Comparison of ENCODE assay signal across 8 cellular contexts in the genomic region with DNA sequence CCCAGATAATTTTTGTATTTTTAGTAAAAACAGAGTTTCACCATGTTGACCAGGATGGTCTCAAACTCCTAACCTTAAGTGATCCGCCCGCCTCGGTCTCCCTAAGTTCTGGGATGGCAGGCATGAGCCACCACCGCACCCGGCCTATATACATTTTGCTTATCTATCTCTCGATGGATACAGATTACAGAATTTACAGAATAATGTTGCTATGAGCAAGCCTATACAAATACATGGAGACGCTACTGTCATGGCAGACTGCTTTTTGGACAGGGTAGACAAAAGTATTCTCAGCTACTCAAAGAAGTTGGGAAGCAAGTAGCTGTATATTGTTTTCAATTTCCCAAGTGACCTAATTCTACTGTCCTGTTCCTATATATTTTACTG. TPM values are rescaled to one million over a fixed set of nuclear protein-coding genes. Genes with fewer than 3 reads are reported as not detected.
DNase-seq lines count a peak whose midpoint lies in the region; ATAC-seq and TF ChIP-seq lines count a peak whose summit lies in the region.

No MANE protein-coding gene starts in this region.

- H3K27ac Mint-ChIP-seq in CD8-positive, alpha-beta memory T cell = peak overlapping the region in 4 of 8 donors; percentile 50 to 96 (median 70)
- peak overlapping the region; percentile 86 to 90 for H3K27ac Mint-ChIP-seq in T-cell

- H3K27ac ChIP-seq in CD8-positive, alpha-beta memory T cell (ENCODE audit: low read depth, low read length) = peak overlapping the region; percentile 88
- peak overlapping the region; percentile 48 for H3K27ac ChIP-seq in fibroblast of lung (ENCODE audit: insufficient read depth, low read length)
- H3K27ac ChIP-seq in trophoblast cell (ENCODE audit: low read depth, low read length) = peak overlapping the region; percentile 68

- H4K12ac ChIP-seq in trophoblast cell (ENCODE audit: low read depth, low read length) = no peak overlapping the region

- peaks cover 35 to 52% (median 51%) of the 10 kb centered on the region in 3 donors for H3K4me1 Mint-ChIP-seq in CD8-positive, alpha-beta memory T cell
- peaks cover 29 to 50% (median 34%) of the 10 kb centered on the region in 3 donors for H3K4me1 Mint-ChIP-seq in T-cell

- POLR2A ChIA-PET in CD8-positive, alpha-beta memory T cell (lab: Charles Lee) = interaction anchor here (0.6 to 1.1 kb wide), 6 partner anchors 18 to 162 kb away, joined by 3 to 4 read pairs (median 3); a partner anchor contains a TSS
- POLR2A ChIA-PET in T-cell (lab: Charles Lee) = no interaction called here

- peak overlapping the region; percentile 87 to 99 (median 94) for H3K4me3 Mint-ChIP-seq in CD8-positive, alpha-beta memory T cell
- peak overlapping the region; percentile 70 to 92 (median 90) for H3K4me3 Mint-ChIP-seq in T-cell

- peak overlapping the region; percentile 44 for H3K4me2 ChIP-seq in fibroblast of lung (ENCODE audit: extremely low read depth, insufficient read depth, low read length)
- H3K4me2 ChIP-seq in trophoblast cell (ENCODE audit: low read length) = peak overlapping the region; percentile 41

- H3K4me3 ChIP-seq in CD8-positive, alpha-beta memory T cell (ENCODE audit: low read length) = peak overlapping the region; percentile 37
- H3K4me3 ChIP-seq in fibroblast of lung (replicated peaks in 1 of 4; ENCODE audit: control extremely low read depth in 1 of 4, insufficient read depth in 1 of 4, low read depth in 3 of 4, low read length in 4 of 4) = peak overlapping the region in 1 of 4 experiments; percentile 42
- H3K4me3 ChIP-seq in trophoblast cell (ENCODE audit: low read depth, low read length) = no peak overlapping the region

- H4K20me1 ChIP-seq in fibroblast of lung (ENCODE audit: control insufficient read depth, extremely low read depth, insufficient read depth, low read length) = no peaks in the 10 kb centered on the region

- no peak overlapping the region for H2AFZ ChIP-seq in fibroblast of lung (ENCODE audit: low read length)
- H2AFZ ChIP-seq in trophoblast cell (ENCODE audit: insufficient read depth, low read length, poor library complexity) = no peak overlapping the region

- peaks cover 14% of the 10 kb centered on the region for H3K79me2 ChIP-seq in fibroblast of lung (ENCODE audit: control insufficient read depth, insufficient read depth, low read length)
- no peaks in the 10 kb centered on the region for H3K79me2 ChIP-seq in trophoblast cell (ENCODE audit: control insufficient read depth, insufficient read depth, low read length, poor library complexity)

- no peak overlapping the region for H2BK5ac ChIP-seq in trophoblast cell (ENCODE audit: low read depth, low read length, poor library complexity)

- peaks cover 9% of the 10 kb centered on the region for H3K79me1 ChIP-seq in trophoblast cell (ENCODE audit: low read length)

- H4K8ac ChIP-seq in trophoblast cell (ENCODE audit: low read depth, low read length) = peak overlapping the region; percentile 4

- ATAC-seq in T-cell (replicated peaks in 1 of 4) (no peak), HG02763 (IDR thresholded peaks at IDR 0.05; ENCODE audit: unreplicated experiment) (no peak)

- no peaks in the 10 kb centered on the region for H3K27me3 Mint-ChIP-seq in CD8-positive, alpha-beta memory T cell
- no peaks in the 10 kb centered on the region for H3K27me3 Mint-ChIP-seq in T-cell

- no peak overlapping the region for H3K23ac ChIP-seq in trophoblast cell (ENCODE audit: low read length)

- no CpG with 5 or more reads among the region's 7 CpGs for WGBS in trophoblast cell (ENCODE audit: extremely low coverage, insufficient coverage, insufficient read length)

- H3K9me3 Mint-ChIP-seq in CD8-positive, alpha-beta memory T cell = no peaks in the 10 kb centered on the region
- H3K9me3 Mint-ChIP-seq in T-cell = no peaks in the 10 kb centered on the region

- no peak for DNase-seq in CD8-positive, alpha-beta memory T cell
- DNase-seq in T-cell (no peak), fibroblast of lung (ENCODE audit: low read depth in 2 of 2) (no peak), trophoblast cell (no peak), mucosa of gallbladder (ENCODE audit: low spot score) (no peak), NAMALWA (ENCODE audit: low spot score) (no peak)
- no peak for DNase-seq in stimulated activated naive CD4-positive, alpha-beta T cell treated with Interleukin-2 at 50 U/mL for 16 hours (lab: John Stamatoyannopoulos, UW)

- H3K27me3 ChIP-seq in CD8-positive, alpha-beta memory T cell (ENCODE audit: insufficient read depth, low read length, poor library complexity, severe bottlenecking) = no peaks in the 10 kb centered on the region
- H3K27me3 ChIP-seq in fibroblast of lung (ENCODE audit: control insufficient read depth, insufficient read depth, low read length) (no peaks in the 10 kb centered on the region), trophoblast cell (ENCODE audit: insufficient read depth, low read length) (no peaks in the 10 kb centered on the region)

- H4K91ac ChIP-seq in trophoblast cell (ENCODE audit: low read depth, low read length) = peak overlapping the region; percentile 35

- no peaks in the 10 kb centered on the region for H3K9me3 ChIP-seq in CD8-positive, alpha-beta memory T cell (ENCODE audit: low read length)
- H3K9me3 ChIP-seq in fibroblast of lung (ENCODE audit: control insufficient read depth, insufficient read depth, low read depth, low read length) (no peaks in the 10 kb centered on the region), trophoblast cell (ENCODE audit: insufficient read depth, low read depth, low read length) (peaks cover 1% of the 10 kb centered on the region)

- H3K9ac ChIP-seq in fibroblast of lung (ENCODE audit: insufficient read depth, low read length) (no peak overlapping the region), trophoblast cell (ENCODE audit: low read length) (no peak overlapping the region)

- H3K36me3 ChIP-seq in CD8-positive, alpha-beta memory T cell (ENCODE audit: insufficient read depth, low read length) = peaks cover 8% of the 10 kb centered on the region
- H3K36me3 ChIP-seq in fibroblast of lung (ENCODE audit: control insufficient read depth, insufficient read depth, low read length) (no peaks in the 10 kb centered on the region), trophoblast cell (ENCODE audit: control insufficient read depth in 1 of 2, insufficient read depth in 2 of 2, low read length in 2 of 2) (no peaks in the 10 kb centered on the region)

- peaks cover 9 to 42% (median 11%) of the 10 kb centered on the region in 3 donors for H3K36me3 Mint-ChIP-seq in CD8-positive, alpha-beta memory T cell
- peaks cover 19% of the 10 kb centered on the region for H3K36me3 Mint-ChIP-seq in T-cell

- peaks cover 23% of the 10 kb centered on the region for H3K4me1 ChIP-seq in CD8-positive, alpha-beta memory T cell (ENCODE audit: insufficient read depth, low read length)
- H3K4me1 ChIP-seq in fibroblast of lung (ENCODE audit: control insufficient read depth, extremely low read depth, insufficient read depth, low read length) (no peaks in the 10 kb centered on the region), trophoblast cell (ENCODE audit: control insufficient read depth in 1 of 2, insufficient read depth in 2 of 2, low read length in 2 of 2) (peaks cover 6 to 8% of the 10 kb centered on the region in 2 experiments)

- H3K4ac ChIP-seq in trophoblast cell (ENCODE audit: low read depth, low read length) = no peak overlapping the region

- H3K14ac ChIP-seq in trophoblast cell (ENCODE audit: low read length) = no peak overlapping the region

- no peak for TF ChIP-seq CTCF in fibroblast of lung (conservative IDR thresholded peaks at IDR 0.05 in 1 of 2, IDR thresholded peaks at IDR 0.05 in 1 of 2; ENCODE audit: low read depth in 1 of 2, low read length in 2 of 2)

- no peak overlapping the region for H2BK12ac ChIP-seq in trophoblast cell (ENCODE audit: low read length)

- H2AK5ac ChIP-seq in trophoblast cell (ENCODE audit: low read length) = no peak overlapping the region

- H3K18ac ChIP-seq in trophoblast cell (ENCODE audit: low read length) = no peak overlapping the region

- H2BK120ac ChIP-seq in trophoblast cell (ENCODE audit: insufficient read depth, low read length, poor library complexity) = no peak overlapping the region

- CTCF ChIA-PET in CD8-positive, alpha-beta memory T cell (lab: Charles Lee) = interaction anchor here (1.0 to 3.2 kb wide), 5 partner anchors 12 to 84 kb away, joined by 3 to 13 read pairs (median 4); a partner anchor contains a TSS
- CTCF ChIA-PET in T-cell (lab: Charles Lee) = interaction anchor here (0.6 to 1.1 kb wide), 2 partner anchors 17 to 99 kb away, joined by 3 to 6 read pairs; no protein-coding TSS in a partner anchor

RNA-seq across cellular contexts. Expression of a gene that starts 1.6 kb away (rescaled TPM):
- total RNA-seq in CD8-positive, alpha-beta memory T cell = 1 to 10 TPM; 3.5 to 3.8 TPM
- 3.0 TPM for polyA plus RNA-seq in CD8-positive, alpha-beta memory T cell
- 1 to 10 TPM; 2.8 to 8.5 (median 8.1) TPM for total RNA-seq in T-cell
- total RNA-seq in fibroblast of lung = 2.1 and 3.1 TPM in 2 replicates
- 0.74 and 0.75 TPM in 2 replicates for polyA plus RNA-seq in fibroblast of lung
- polyA plus RNA-seq in fibroblast of lung (2012) = 0.98 and 1.1 TPM in 2 replicates
- 0.26 TPM in 1 of 2 replicates, not detected in the other for polyA minus RNA-seq in fibroblast of lung (ENCODE audit: low replicate concordance)
- polyA plus RNA-seq in trophoblast cell (2013) = 0.87 and 0.94 TPM in 2 replicates
- total RNA-seq in mucosa of gallbladder = 2.8 TPM

RNA-seq across cellular contexts. Expression of a gene that starts 1.9 kb away (rescaled TPM):
- 10 to 100 TPM; 64.8 to 70.1 TPM for total RNA-seq in CD8-positive, alpha-beta memory T cell
- 34.1 TPM for polyA plus RNA-seq in CD8-positive, alpha-beta memory T cell
- total RNA-seq in T-cell = 100 to 1,000 TPM in 1 of 5 donors, 10 to 100 TPM in 2, 1 to 10 TPM in 2; 8.8 to 117 (median 77.9) TPM
- total RNA-seq in fibroblast of lung = 70.0 and 111 TPM in 2 replicates
- polyA plus RNA-seq in fibroblast of lung = 61.2 and 66.3 TPM in 2 replicates
- polyA plus RNA-seq in fibroblast of lung (2012) = 98.8 and 107 TPM in 2 replicates
- polyA minus RNA-seq in fibroblast of lung (ENCODE audit: low replicate concordance) = 38.5 and 40.2 TPM in 2 replicates
- polyA plus RNA-seq in trophoblast cell (2013) = 93.2 and 100 TPM in 2 replicates
- total RNA-seq in mucosa of gallbladder = 347 TPM

RNA-seq across cellular contexts. Expression of a gene that starts 6.7 kb away (rescaled TPM):
- 100 to 1,000 TPM; 160 to 172 TPM for total RNA-seq in CD8-positive, alpha-beta memory T cell
- polyA plus RNA-seq in CD8-positive, alpha-beta memory T cell = 80.8 TPM
- total RNA-seq in T-cell = 10 to 100 TPM; 24.2 to 36.4 (median 30.6) TPM
- total RNA-seq in fibroblast of lung = 23.1 and 24.3 TPM in 2 replicates
- 34.7 and 68.1 TPM in 2 replicates for polyA plus RNA-seq in fibroblast of lung
- polyA plus RNA-seq in fibroblast of lung (2012) = 39.1 and 68.7 TPM in 2 replicates
- polyA minus RNA-seq in fibroblast of lung (ENCODE audit: low replicate concordance) = 54.4 and 96.5 TPM in 2 replicates
- 109 and 111 TPM in 2 replicates for polyA plus RNA-seq in trophoblast cell (2013)
- total RNA-seq in mucosa of gallbladder = 32.5 TPM

RNA-seq across cellular contexts. Expression of a gene that starts 14.1 kb away (rescaled TPM):
- 10 to 100 TPM; 80.9 to 81.4 TPM for total RNA-seq in CD8-positive, alpha-beta memory T cell
- 5.0 TPM for polyA plus RNA-seq in CD8-positive, alpha-beta memory T cell
- 100 to 1,000 TPM in 1 of 5 donors, 10 to 100 TPM in 2, 1 to 10 TPM in 2; 6.3 to 105 (median 67.9) TPM for total RNA-seq in T-cell
- 115 and 152 TPM in 2 replicates for total RNA-seq in fibroblast of lung
- polyA plus RNA-seq in fibroblast of lung = 35.5 and 60.2 TPM in 2 replicates
- polyA plus RNA-seq in fibroblast of lung (2012) = 52.3 and 95.1 TPM in 2 replicates
- 39.2 and 45.2 TPM in 2 replicates for polyA minus RNA-seq in fibroblast of lung (ENCODE audit: low replicate concordance)
- polyA plus RNA-seq in trophoblast cell (2013) = 125 and 135 TPM in 2 replicates
- total RNA-seq in mucosa of gallbladder = 277 TPM

RNA-seq across cellular contexts. Expression of a gene that starts 17.9 kb away (rescaled TPM):
- 100 to 1,000 TPM; 179 to 180 TPM for total RNA-seq in CD8-positive, alpha-beta memory T cell
- polyA plus RNA-seq in CD8-positive, alpha-beta memory T cell = 47.5 TPM
- total RNA-seq in T-cell (10 to 100 TPM; 44.4 to 71.0 (median 62.5) TPM), fibroblast of lung (29.8 and 53.5 TPM in 2 replicates), mucosa of gallbladder (49.7 TPM)
- 16.0 and 31.0 TPM in 2 replicates for polyA plus RNA-seq in fibroblast of lung
- 45.2 and 84.7 TPM in 2 replicates for polyA plus RNA-seq in fibroblast of lung (2012)
- 315 and 394 TPM in 2 replicates for polyA minus RNA-seq in fibroblast of lung (ENCODE audit: low replicate concordance)
- polyA plus RNA-seq in trophoblast cell (2013) = 39.7 and 43.2 TPM in 2 replicates
